In genomic region chr1:53549781-53550180, GRCh38 we compare ENCODE assay signal across 16 cellular contexts.
DNase-seq lines count a peak whose midpoint lies in the region; ATAC-seq, FAIRE-seq and TF ChIP-seq lines count a peak whose summit lies in the region.
"Had no signal": no experiment of that assay in that cellular context is flagged by ENCODE, and none has a peak within 500 bp of the region (broad histone marks: within the 10 kb centered on the region; RNA-seq: fewer than 3 reads in every experiment).

No MANE protein-coding gene starts in this region.

- in situ Hi-C loops in HepG2 (cut with HindIII; ENCODE audit: extremely low pct_ligation_motif_present, low pct_unique_long_range_greater_than_20kb), result no loop called here

- H3K36me3 ChIP-seq in right lobe of liver, result no peaks in the 10 kb centered on the region
- H3K36me3 ChIP-seq in HepG2 (replicated peaks in 1 of 2; ENCODE audit: control insufficient read depth in 1 of 2, insufficient read depth in 2 of 2, low read length in 2 of 2), result no peaks in the 10 kb centered on the region

- no peak overlapping the region for H2AFZ ChIP-seq in HepG2 (ENCODE audit: low read length)

- intact Hi-C loops in activated CD4-positive, alpha-beta T cell treated with anti-CD3 and anti-CD28 coated beads for 36 hours (cut with DNase I, micrococcal nuclease), result no loop called here
- intact Hi-C loops in activated CD4-positive, alpha-beta T cell treated with anti-CD3 and anti-CD28 coated beads, Interleukin-2, amount 10 ng/mL, durations not matched to agents 24 days and 14 days (cut with micrococcal nuclease), result no loop called here
- intact Hi-C loops in right lobe of liver (cut with DNase I) (no loop called here), HepG2 (cut with micrococcal nuclease; ENCODE audit: unreplicated experiment) (no loop called here), sciatic nerve (cut with DNase I) (no loop called here)

- TF ChIP-seq EP300 in HepG2 (IDR thresholded peaks at IDR 0.05; ENCODE audit: low read depth in 2 of 2, low read length in 2 of 2) (no peak), HepG2 (CRISPR knock-in tag; IDR thresholded peaks at IDR 0.05; ENCODE audit: borderline replicate concordance) (no peak)

- H3K27me3 ChIP-seq in right lobe of liver, result no peaks in the 10 kb centered on the region
- H3K27me3 ChIP-seq in HepG2 (ENCODE audit: control insufficient read depth in 1 of 2, insufficient read depth in 2 of 2, low read length in 2 of 2), result peaks cover 2 to 50% of the 10 kb centered on the region in 2 experiments

- no peak for ATAC-seq in activated CD4-positive, alpha-beta T cell treated with anti-CD3 and anti-CD28 coated beads for 36 hours
- ATAC-seq in right lobe of liver, result no peak
- no peak for ATAC-seq in HepG2
- no peak for ATAC-seq in sciatic nerve
- ATAC-seq: HCT116 had no signal

- DNase-seq in activated CD4-positive, alpha-beta T cell treated with anti-CD3 and anti-CD28 coated beads for 36 hours, result peak; percentile 1
- no peak for DNase-seq in activated CD4-positive, alpha-beta T cell treated with anti-CD3 and anti-CD28 coated beads, Interleukin-2, amount 10 ng/mL, durations not matched to agents 24 days and 14 days
- DNase-seq in right lobe of liver (peak; percentile 5 to 28 (median 28)), HepG2 (ENCODE audit: low spot score) (no peak), sciatic nerve (ENCODE audit: low spot score) (peak; percentile 42), glutamatergic neuron (no peak), cerebellum (ENCODE audit: low spot score) (no peak)
- no peak for DNase-seq in activated naive CD4-positive, alpha-beta T cell treated with Interleukin-2 at 50 U/mL for 16 hours
- DNase-seq: 8988T, GOT3, KG1, NCI-H1105 treated with DMSO at 0.1 percent for 48 hours, NCI-H1694, NCI-H2081 treated with DMSO at 0.1 percent for 48 hours had no signal

- TF ChIP-seq POLR2A in right lobe of liver (IDR thresholded peaks at IDR 0.05), result no peak
- no peak for TF ChIP-seq POLR2A in HepG2 (IDR thresholded peaks at IDR 0.05; ENCODE audit: insufficient read depth in 1 of 2, low read depth in 2 of 2, low read length in 2 of 2)

- H4K20me1 ChIP-seq in HepG2 (ENCODE audit: insufficient read depth, low read length), result no peaks in the 10 kb centered on the region

- no peak overlapping the region for H3K27ac ChIP-seq in right lobe of liver
- no peak overlapping the region for H3K27ac ChIP-seq in HepG2 (ENCODE audit: extremely low read length, insufficient read depth, low read length)

- H3K79me2 ChIP-seq in HepG2 (ENCODE audit: insufficient read depth, low read length), result no peaks in the 10 kb centered on the region

- no peak for TF ChIP-seq RAD21 in HepG2 (CRISPR knock-in tag; IDR thresholded peaks at IDR 0.05)

- H3K4me1 ChIP-seq in right lobe of liver, result no peaks in the 10 kb centered on the region
- no peaks in the 10 kb centered on the region for H3K4me1 ChIP-seq in HepG2 (ENCODE audit: insufficient read depth, low read length)

- CTCF ChIA-PET in activated CD4-positive, alpha-beta T cell treated with anti-CD3 and anti-CD28 coated beads for 36 hours (lab: Charles Lee), result no interaction called here
- CTCF ChIA-PET in HepG2 (lab: Yijun Ruan, JAX; ENCODE audit: low intra/inter-chr PET ratio, low total read pairs), result no interaction called here

- H3K36me3 Mint-ChIP-seq in activated CD4-positive, alpha-beta T cell treated with anti-CD3 and anti-CD28 coated beads for 36 hours (ENCODE audit: low read depth), result no peaks in the 10 kb centered on the region
- H3K36me3 Mint-ChIP-seq in activated CD4-positive, alpha-beta T cell treated with anti-CD3 and anti-CD28 coated beads, Interleukin-2, amount 10 ng/mL, durations not matched to agents 24 days and 14 days (ENCODE audit: low read depth), result no peaks in the 10 kb centered on the region
- H3K36me3 Mint-ChIP-seq in glutamatergic neuron (ENCODE audit: unreplicated experiment), result no peaks in the 10 kb centered on the region
- H3K36me3 Mint-ChIP-seq: CD14-positive monocyte had no signal

- H3K27ac Mint-ChIP-seq in activated CD4-positive, alpha-beta T cell treated with anti-CD3 and anti-CD28 coated beads for 36 hours, result no peak overlapping the region
- no peak overlapping the region for H3K27ac Mint-ChIP-seq in activated CD4-positive, alpha-beta T cell treated with anti-CD3 and anti-CD28 coated beads, Interleukin-2, amount 10 ng/mL, durations not matched to agents 24 days and 14 days
- no peak overlapping the region for H3K27ac Mint-ChIP-seq in glutamatergic neuron (ENCODE audit: unreplicated experiment)
- H3K27ac Mint-ChIP-seq: CD14-positive monocyte had no signal

- H3K4me1 Mint-ChIP-seq in activated CD4-positive, alpha-beta T cell treated with anti-CD3 and anti-CD28 coated beads for 36 hours, result no peaks in the 10 kb centered on the region
- no peaks in the 10 kb centered on the region for H3K4me1 Mint-ChIP-seq in activated CD4-positive, alpha-beta T cell treated with anti-CD3 and anti-CD28 coated beads, Interleukin-2, amount 10 ng/mL, durations not matched to agents 24 days and 14 days
- H3K4me1 Mint-ChIP-seq in glutamatergic neuron (ENCODE audit: low read depth, unreplicated experiment), result peaks cover 22% of the 10 kb centered on the region
- H3K4me1 Mint-ChIP-seq: CD14-positive monocyte had no signal

- H3K9ac ChIP-seq in HepG2 (ENCODE audit: insufficient read depth, low read depth, low read length), result no peak overlapping the region

- BruUV-seq in HepG2 (replicated peaks; lab: Mats Ljungman, UMichigan), result no TSS peak

- H3K4me3 Mint-ChIP-seq in activated CD4-positive, alpha-beta T cell treated with anti-CD3 and anti-CD28 coated beads for 36 hours, result no peak overlapping the region
- no peak overlapping the region for H3K4me3 Mint-ChIP-seq in activated CD4-positive, alpha-beta T cell treated with anti-CD3 and anti-CD28 coated beads, Interleukin-2, amount 10 ng/mL, durations not matched to agents 24 days and 14 days
- no peak overlapping the region for H3K4me3 Mint-ChIP-seq in glutamatergic neuron (ENCODE audit: unreplicated experiment)
- H3K4me3 Mint-ChIP-seq: CD14-positive monocyte had no signal

- no peaks in the 10 kb centered on the region for H3K27me3 Mint-ChIP-seq in activated CD4-positive, alpha-beta T cell treated with anti-CD3 and anti-CD28 coated beads for 36 hours
- peaks cover 5% of the 10 kb centered on the region for H3K27me3 Mint-ChIP-seq in activated CD4-positive, alpha-beta T cell treated with anti-CD3 and anti-CD28 coated beads, Interleukin-2, amount 10 ng/mL, durations not matched to agents 24 days and 14 days
- H3K27me3 Mint-ChIP-seq in glutamatergic neuron (ENCODE audit: unreplicated experiment), result peaks cover 6% of the 10 kb centered on the region

- POLR2A ChIA-PET in activated CD4-positive, alpha-beta T cell treated with anti-CD3 and anti-CD28 coated beads for 36 hours (lab: Charles Lee), result no interaction called here
- POLR2A ChIA-PET in HepG2 (lab: Yijun Ruan, JAX), result no interaction called here

- H3K4me2 ChIP-seq in HepG2 (ENCODE audit: low read depth, low read length), result no peak overlapping the region

- no peaks in the 10 kb centered on the region for H3K9me3 ChIP-seq in right lobe of liver
- H3K9me3 ChIP-seq in HepG2 (ENCODE audit: low read length), result no peaks in the 10 kb centered on the region

- H3K9me3 Mint-ChIP-seq in activated CD4-positive, alpha-beta T cell treated with anti-CD3 and anti-CD28 coated beads for 36 hours (ENCODE audit: low read depth), result no peaks in the 10 kb centered on the region
- no peaks in the 10 kb centered on the region for H3K9me3 Mint-ChIP-seq in activated CD4-positive, alpha-beta T cell treated with anti-CD3 and anti-CD28 coated beads, Interleukin-2, amount 10 ng/mL, durations not matched to agents 24 days and 14 days
- peaks cover 9% of the 10 kb centered on the region for H3K9me3 Mint-ChIP-seq in glutamatergic neuron (ENCODE audit: unreplicated experiment)
- H3K9me3 Mint-ChIP-seq: CD14-positive monocyte had no signal

- TF ChIP-seq CTCF in right lobe of liver (IDR thresholded peaks at IDR 0.05), result no peak
- TF ChIP-seq CTCF in HepG2 (CRISPR knock-in tag; IDR thresholded peaks at IDR 0.05), result no peak
- no peak for TF ChIP-seq CTCF in glutamatergic neuron (IDR thresholded peaks at IDR 0.05; ENCODE audit: partially characterized antibody, unreplicated experiment)

- H3K4me3 ChIP-seq in right lobe of liver, result no peak overlapping the region
- no peak overlapping the region for H3K4me3 ChIP-seq in HepG2 (replicated peaks in 1 of 3; ENCODE audit: insufficient read depth in 1 of 3, low read depth in 2 of 3, low read length in 3 of 3)

- 89% methylated on average over 2 of the region's 3 CpGs for WGBS in right lobe of liver (ENCODE audit: insufficient coverage, low coverage, low lambda C conversion rate, missing lambda C conversion rate)
- WGBS in HepG2 (ENCODE audit: low lambda C conversion rate), result 49% methylated on average over 2 of the region's 3 CpGs

- FAIRE-seq in HepG2 (lab: Jason Lieb, UNC), result no peak

TF ChIP-seq in HepG2, 621 proteins besides CTCF, POLR2A, EP300 and RAD21 (continues in another document):
- TF ChIP-seq ZNF335 (CRISPR knock-in tag; IDR thresholded peaks at IDR 0.05), result no peak
- TF ChIP-seq ZNF780A (CRISPR knock-in tag; IDR thresholded peaks at IDR 0.05), result no peak
- no peak for TF ChIP-seq ZNF30 (CRISPR knock-in tag; IDR thresholded peaks at IDR 0.05)
- TF ChIP-seq, protein P1, sequence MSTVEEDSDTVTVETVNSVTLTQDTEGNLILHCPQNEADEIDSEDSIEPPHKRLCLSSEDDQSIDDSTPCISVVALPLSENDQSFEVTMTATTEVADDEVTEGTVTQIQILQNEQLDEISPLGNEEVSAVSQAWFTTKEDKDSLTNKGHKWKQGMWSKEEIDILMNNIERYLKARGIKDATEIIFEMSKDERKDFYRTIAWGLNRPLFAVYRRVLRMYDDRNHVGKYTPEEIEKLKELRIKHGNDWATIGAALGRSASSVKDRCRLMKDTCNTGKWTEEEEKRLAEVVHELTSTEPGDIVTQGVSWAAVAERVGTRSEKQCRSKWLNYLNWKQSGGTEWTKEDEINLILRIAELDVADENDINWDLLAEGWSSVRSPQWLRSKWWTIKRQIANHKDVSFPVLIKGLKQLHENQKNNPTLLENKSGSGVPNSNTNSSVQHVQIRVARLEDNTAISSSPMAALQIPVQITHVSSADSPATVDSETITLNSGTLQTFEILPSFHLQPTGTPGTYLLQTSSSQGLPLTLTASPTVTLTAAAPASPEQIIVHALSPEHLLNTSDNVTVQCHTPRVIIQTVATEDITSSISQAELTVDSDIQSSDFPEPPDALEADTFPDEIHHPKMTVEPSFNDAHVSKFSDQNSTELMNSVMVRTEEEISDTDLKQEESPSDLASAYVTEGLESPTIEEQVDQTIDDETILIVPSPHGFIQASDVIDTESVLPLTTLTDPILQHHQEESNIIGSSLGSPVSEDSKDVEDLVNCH (CRISPR knock-in tag; IDR thresholded peaks at IDR 0.05), result no peak
- TF ChIP-seq ZNF781 (CRISPR knock-in tag; IDR thresholded peaks at IDR 0.05; ENCODE audit: borderline replicate concordance, not compliant biosample characterization), result no peak

Comparison
In these comparisons a context has a peak if more than half of its experiments do, and no peak if none do; other contexts are left out.
1. DNase-seq: peak in activated CD4-positive, alpha-beta T cell treated with anti-CD3 and anti-CD28 coated beads for 36 hours (single experiment), right lobe of liver (3 of 3) and sciatic nerve (single experiment); none in activated CD4-positive, alpha-beta T cell treated with anti-CD3 and anti-CD28 coated beads, Interleukin-2, amount 10 ng/mL, durations not matched to agents 24 days and 14 days (single experiment), HepG2 (single experiment), glutamatergic neuron (single experiment), cerebellum (single experiment) and activated naive CD4-positive, alpha-beta T cell treated with Interleukin-2 at 50 U/mL for 16 hours (single experiment).